1 cellular context compared by ENCODE assay signal in genomic region chr3:42019953-42020260, GRCh38.
TF ChIP-seq lines count a peak whose summit lies in the region.

No MANE protein-coding gene starts in this region.

TF ChIP-seq in GM12878, 131 proteins besides CTCF, POLR2A, EP300 and RAD21 (continued from another document):
- no peak for TF ChIP-seq NBN (IDR thresholded peaks at IDR 0.05)
- TF ChIP-seq NFYA (IDR thresholded peaks at IDR 0.05; ENCODE audit: borderline replicate concordance, low read depth, low read length), result no peak
- no peak for TF ChIP-seq SIN3A (IDR thresholded peaks at IDR 0.05; ENCODE audit: low read depth, low read length)
- no peak for TF ChIP-seq STAT3 (IDR thresholded peaks at IDR 0.05; ENCODE audit: low read depth, low read length)
- no peak for TF ChIP-seq DPF2 (IDR thresholded peaks at IDR 0.05)
- no peak for TF ChIP-seq NR2C1 (IDR thresholded peaks at IDR 0.05)
